ENCODE assay signal across 26 cellular contexts in the genomic region with DNA sequence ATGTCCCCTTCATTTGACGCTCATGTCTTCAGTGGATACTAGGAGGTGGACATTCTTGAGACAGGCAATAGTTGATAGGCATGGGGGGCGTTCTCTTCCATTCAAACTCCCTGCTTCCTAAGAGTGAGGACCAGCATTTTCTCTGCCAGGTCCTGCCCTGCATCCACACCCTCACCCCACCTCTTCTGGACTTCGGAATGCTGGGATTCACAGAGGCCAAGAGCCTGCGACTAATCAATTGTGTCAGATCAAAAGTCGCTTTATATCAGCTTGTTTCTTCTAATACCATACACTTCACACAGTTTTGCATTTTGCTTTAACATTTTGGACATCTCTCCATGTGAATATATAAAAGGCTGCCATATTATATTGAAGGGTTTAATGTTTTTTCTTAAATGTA.
"Had no signal": no experiment of that assay in that cellular context is flagged by ENCODE, and none has a peak within 500 bp of the region (broad histone marks: within the 10 kb centered on the region; RNA-seq: fewer than 3 reads in every experiment).

No MANE protein-coding gene starts in this region.

- H3K4me1 ChIP-seq: lower lobe of right lung, prostate gland, sigmoid colon, tibial nerve, uterus had no signal

- H3K27me3 Mint-ChIP-seq: naive thymus-derived CD8-positive, alpha-beta T cell; stimulated activated memory B cell treated with anti-CD40 and anti-IgM and Interleukin-4, amounts not matched to agents 10 μg/mL and 1 μg/mL and 100 μg/mL, for 72 hours; stimulated activated naive CD8-positive, alpha-beta T cell treated with anti-CD3 and anti-CD28 coated beads, Interleukin-15, amount 100 ng/mL, for 72 hours; type B pancreatic cell had no signal

- H3K27ac ChIP-seq: lower lobe of right lung, ovary, prostate gland, sigmoid colon, tibial nerve, uterus had no signal

- DNase-seq: hypothalamus; immature natural killer cell; islet precursor cell; left ventricle myocardium superior; lower lobe of right lung; mammary epithelial cell; mesenchymal stem cell; naive thymus-derived CD8-positive, alpha-beta T cell; ovary; retina; right cardiac atrium; sigmoid colon; stimulated activated CD4-positive, alpha-beta T cell treated with anti-CD3 and anti-CD28 coated beads, Interleukin-1b, Interleukin-23, amount 100 ng/mL, for 48 hours; stimulated activated CD4-positive, alpha-beta T cell treated with anti-CD3 and anti-CD28 coated beads, Interleukin-2, amount 100 ng/mL, for 48 hours; stimulated activated CD4-positive, alpha-beta T cell treated with anti-CD3 and anti-CD28 coated beads, Interleukin-4, amount 100 ng/mL, for 4 hours; stimulated activated CD8-positive, alpha-beta memory T cell treated with anti-CD3 and anti-CD28 coated beads, Interleukin-4, amount 100 ng/mL, for 48 hours; stimulated activated naive CD4-positive, alpha-beta T cell treated with Interleukin-2 at 50 U/mL for 16 hours; stimulated activated naive CD8-positive, alpha-beta T cell treated with anti-CD3 and anti-CD28 coated beads, Interleukin-15, amount 100 ng/mL, for 72 hours; substantia nigra; uterus had no signal

- H3K9me3 Mint-ChIP-seq: naive thymus-derived CD8-positive, alpha-beta T cell; nephron; stimulated activated memory B cell treated with anti-CD40 and anti-IgM and Interleukin-4, amounts not matched to agents 10 μg/mL and 1 μg/mL and 100 μg/mL, for 72 hours; stimulated activated naive CD8-positive, alpha-beta T cell treated with anti-CD3 and anti-CD28 coated beads, Interleukin-15, amount 100 ng/mL, for 72 hours; type B pancreatic cell had no signal

- H3K4me3 Mint-ChIP-seq: immature natural killer cell; naive thymus-derived CD8-positive, alpha-beta T cell; nephron; stimulated activated memory B cell treated with anti-CD40 and anti-IgM and Interleukin-4, amounts not matched to agents 10 μg/mL and 1 μg/mL and 100 μg/mL, for 72 hours; stimulated activated naive CD8-positive, alpha-beta T cell treated with anti-CD3 and anti-CD28 coated beads, Interleukin-15, amount 100 ng/mL, for 72 hours; type B pancreatic cell had no signal

- H3K4me1 Mint-ChIP-seq: immature natural killer cell; naive thymus-derived CD8-positive, alpha-beta T cell; nephron; stimulated activated memory B cell treated with anti-CD40 and anti-IgM and Interleukin-4, amounts not matched to agents 10 μg/mL and 1 μg/mL and 100 μg/mL, for 72 hours; stimulated activated naive CD8-positive, alpha-beta T cell treated with anti-CD3 and anti-CD28 coated beads, Interleukin-15, amount 100 ng/mL, for 72 hours had no signal

- ATAC-seq: left ventricle myocardium superior; lower lobe of right lung; naive thymus-derived CD8-positive, alpha-beta T cell; right cardiac atrium; stimulated activated memory B cell treated with anti-CD40 and anti-IgM and Interleukin-4, amounts not matched to agents 10 μg/mL and 1 μg/mL and 100 μg/mL, for 72 hours; stimulated activated naive CD8-positive, alpha-beta T cell treated with anti-CD3 and anti-CD28 coated beads, Interleukin-15, amount 100 ng/mL, for 72 hours had no signal

- H3K36me3 ChIP-seq: lower lobe of right lung, ovary, prostate gland, sigmoid colon, tibial nerve, uterus had no signal

- H3K27ac Mint-ChIP-seq: immature natural killer cell; naive thymus-derived CD8-positive, alpha-beta T cell; nephron; stimulated activated memory B cell treated with anti-CD40 and anti-IgM and Interleukin-4, amounts not matched to agents 10 μg/mL and 1 μg/mL and 100 μg/mL, for 72 hours; stimulated activated naive CD8-positive, alpha-beta T cell treated with anti-CD3 and anti-CD28 coated beads, Interleukin-15, amount 100 ng/mL, for 72 hours; type B pancreatic cell had no signal

- H3K27me3 ChIP-seq: ovary, sigmoid colon, tibial nerve, uterus had no signal

- H3K4me3 ChIP-seq: lower lobe of right lung, ovary, prostate gland, sigmoid colon, smooth muscle cell, tibial nerve, uterus had no signal

- H3K9me3 ChIP-seq: lower lobe of right lung, ovary, prostate gland, sigmoid colon, tibial nerve, uterus had no signal

- H3K4me2 ChIP-seq: smooth muscle cell had no signal

- H3K36me3 Mint-ChIP-seq: immature natural killer cell; stimulated activated memory B cell treated with anti-CD40 and anti-IgM and Interleukin-4, amounts not matched to agents 10 μg/mL and 1 μg/mL and 100 μg/mL, for 72 hours; type B pancreatic cell had no signal
